Comparison of ENCODE assay signal across 11 cellular contexts in the genomic region with DNA sequence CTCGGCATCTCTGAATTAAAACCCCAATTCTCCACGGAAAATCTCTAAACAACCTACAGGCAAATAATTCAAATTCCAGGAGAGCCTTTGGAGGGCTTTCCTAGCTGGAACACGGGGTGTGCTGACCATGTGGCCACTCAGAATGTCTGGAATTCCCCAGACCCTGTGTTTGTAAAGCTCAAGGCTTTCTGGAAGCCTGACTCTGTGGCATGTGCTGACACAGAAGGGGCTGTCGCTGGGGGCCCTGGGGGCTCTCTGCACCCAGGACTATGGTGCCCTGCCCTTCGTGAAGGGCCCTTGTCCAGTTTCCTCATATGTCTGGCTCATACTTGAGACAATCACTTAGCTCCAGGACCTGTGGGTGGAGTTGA. TPM values are rescaled to one million over a fixed set of nuclear protein-coding genes. Genes with fewer than 3 reads are reported as not detected.
DNase-seq lines count a peak whose midpoint lies in the region; ATAC-seq and TF ChIP-seq lines count a peak whose summit lies in the region.
"Had no signal": no experiment of that assay in that cellular context is flagged by ENCODE, and none has a peak within 500 bp of the region (broad histone marks: within the 10 kb centered on the region; RNA-seq: fewer than 3 reads in every experiment).

No MANE protein-coding gene starts in this region.

- H3K9me3 Mint-ChIP-seq in mesothelial cell of epicardium = peaks cover 6% of the 10 kb centered on the region

- no peak overlapping the region for H3K9ac ChIP-seq in NT2/D1 (ENCODE audit: insufficient read length, low read depth)

- peaks cover 16% of the 10 kb centered on the region for H3K4me1 Mint-ChIP-seq in mesothelial cell of epicardium

- H3K36me3 ChIP-seq in NT2/D1 (ENCODE audit: insufficient read depth, insufficient read length, low read length) = no peaks in the 10 kb centered on the region
- H3K36me3 ChIP-seq: BE2C, colonic mucosa had no signal

- H3K4me3 Mint-ChIP-seq in mesothelial cell of epicardium = no peak overlapping the region

- no peak overlapping the region for H3K27ac ChIP-seq in substantia nigra (ENCODE audit: low read depth, low read length, poor library complexity, severe bottlenecking)
- H3K27ac ChIP-seq: colonic mucosa had no signal

- H3K4me1 ChIP-seq in NT2/D1 (ENCODE audit: insufficient read depth, insufficient read length) = peaks cover 16% of the 10 kb centered on the region
- H3K4me1 ChIP-seq: colonic mucosa had no signal

- H3K36me3 Mint-ChIP-seq in mesothelial cell of epicardium = no peaks in the 10 kb centered on the region

- ATAC-seq in GM21723 (IDR thresholded peaks at IDR 0.05; ENCODE audit: unreplicated experiment) = no peak
- ATAC-seq in GM21528 (IDR thresholded peaks at IDR 0.05; ENCODE audit: low FRiP score, unreplicated experiment) = no peak

- peak; percentile 49 for DNase-seq in AG08395 (ENCODE audit: low spot score)
- DNase-seq in NT2/D1 (ENCODE audit: low read depth, low spot score) = peak; percentile 44
- peak; percentile 60 for DNase-seq in epithelial cell of proximal tubule (ENCODE audit: low read depth)
- DNase-seq in mesothelial cell of epicardium (ENCODE audit: low spot score in 2 of 2, unreplicated experiment in 2 of 2) = no peak
- DNase-seq in substantia nigra (lab: John Stamatoyannopoulos, UW) = no peak
- no peak for DNase-seq in activated CD8-positive, alpha-beta memory T cell treated with anti-CD3 and anti-CD28 coated beads, Interleukin-2, amount 50 U/mL, for 4 hours
- DNase-seq: BE2C; colonic mucosa; stimulated activated CD4-positive, alpha-beta T cell treated with anti-CD3 and anti-CD28 coated beads, Interleukin-12 subunit alpha, Interleukin-12 subunit beta, amount 100 ng/mL, for 4 hours had no signal

- no peaks in the 10 kb centered on the region for H3K9me3 ChIP-seq in NT2/D1 (ENCODE audit: insufficient read depth, low read length)
- H3K9me3 ChIP-seq: BE2C, colonic mucosa had no signal

- H3K27me3 ChIP-seq in NT2/D1 (ENCODE audit: insufficient read depth, insufficient read length) = no peaks in the 10 kb centered on the region
- H3K27me3 ChIP-seq: BE2C, colonic mucosa had no signal

- peak overlapping the region; percentile 91 for H3K27ac Mint-ChIP-seq in mesothelial cell of epicardium

- H3K4me3 ChIP-seq in NT2/D1 (ENCODE audit: insufficient read length, low read depth) (no peak overlapping the region), epithelial cell of proximal tubule (ENCODE audit: low read depth, low read length) (no peak overlapping the region)
- H3K4me3 ChIP-seq: colonic mucosa had no signal

- no peak for TF ChIP-seq CTCF in epithelial cell of proximal tubule (conservative IDR thresholded peaks at IDR 0.05; ENCODE audit: low read depth, low read length)
- no peak for TF ChIP-seq CTCF in mesothelial cell of epicardium (IDR thresholded peaks at IDR 0.05; ENCODE audit: unreplicated experiment)

- H3K27me3 Mint-ChIP-seq in mesothelial cell of epicardium (ENCODE audit: low read depth) = no peaks in the 10 kb centered on the region

RNA-seq across cellular contexts. Expression of a gene that starts 29.0 kb away (rescaled TPM):
- total RNA-seq in epithelial cell of proximal tubule (29.8 and 45.9 TPM in 2 replicates), mesothelial cell of epicardium (90.6 to 91.9 TPM (median 91.2 TPM) in 3 replicates)

Comparison
In these comparisons a context has a peak if more than half of its experiments do, and no peak if none do; other contexts are left out.
1. DNase-seq: peak in AG08395 (single experiment), NT2/D1 (single experiment) and epithelial cell of proximal tubule (single experiment); none in mesothelial cell of epicardium (0 of 2), substantia nigra (0 of 49) and activated CD8-positive, alpha-beta memory T cell treated with anti-CD3 and anti-CD28 coated beads, Interleukin-2, amount 50 U/mL, for 4 hours (single experiment).